ENCODE assay signal across 1 cellular context in genomic region chr5:168941901-168942300, GRCh38.
TF ChIP-seq lines count a peak whose summit lies in the region.

No MANE protein-coding gene starts in this region.

TF ChIP-seq in HCT116, 20 proteins besides CTCF, POLR2A, EP300 and RAD21 (continued from another document):
- TF ChIP-seq CBX3 (IDR thresholded peaks at IDR 0.05; ENCODE audit: low read depth) (no peak), EGR1 (IDR thresholded peaks at IDR 0.05; ENCODE audit: low read depth) (no peak), CEBPB (IDR thresholded peaks at IDR 0.05; ENCODE audit: low read depth) (no peak), SP1 (IDR thresholded peaks at IDR 0.05; ENCODE audit: low read depth) (no peak), YY1 (IDR thresholded peaks at IDR 0.05; ENCODE audit: extremely low read depth, insufficient replicate concordance, low read depth, low read length) (no peak), EZH2 (IDR thresholded peaks at IDR 0.05) (no peak), FOSL1 (IDR thresholded peaks at IDR 0.05; ENCODE audit: low read depth) (no peak), ATF3 (IDR thresholded peaks at IDR 0.05) (no peak), REST (IDR thresholded peaks at IDR 0.05; ENCODE audit: low read depth) (no peak), ELF1 (IDR thresholded peaks at IDR 0.05; ENCODE audit: borderline replicate concordance, low read depth) (no peak), TCF7L2 (IDR thresholded peaks at IDR 0.05; ENCODE audit: borderline replicate concordance, extremely low read depth, insufficient read depth, insufficient read length) (no peak), SIN3A (IDR thresholded peaks at IDR 0.05; ENCODE audit: low read depth) (no peak), EZH2phosphoT487 (IDR thresholded peaks at IDR 0.05; ENCODE audit: borderline replicate concordance) (no peak)
